ENCODE assay signal across 1 cellular context in the genomic region with DNA sequence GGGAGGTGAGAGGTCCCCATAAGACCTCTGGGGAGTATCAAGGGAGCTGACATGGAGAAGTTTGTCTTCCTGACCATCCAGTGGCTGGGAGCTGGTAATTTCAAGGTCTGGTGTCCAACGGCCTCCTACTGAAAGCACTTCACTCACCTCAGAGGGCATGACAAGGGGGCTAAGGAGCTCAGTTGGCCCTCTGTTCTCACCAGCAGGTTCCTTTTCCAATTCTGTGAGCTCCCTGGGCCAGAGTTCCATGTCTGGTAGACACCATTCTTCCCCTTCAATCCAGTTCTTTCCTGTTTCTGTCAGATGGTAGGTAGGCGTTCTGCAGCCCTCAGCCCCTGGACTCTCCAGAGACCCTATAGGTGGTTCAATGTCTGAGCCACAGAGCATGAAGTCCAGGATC.
TF ChIP-seq lines count a peak whose summit lies in the region.

No MANE protein-coding gene starts in this region.

TF ChIP-seq in GM12891, 5 proteins besides CTCF, POLR2A, EP300 and RAD21:
- TF ChIP-seq PAX5 (IDR thresholded peaks at IDR 0.05; ENCODE audit: insufficient read depth, low read length, severe bottlenecking) (no peak), POLR2AphosphoS5 (IDR thresholded peaks at IDR 0.05; ENCODE audit: low read depth, low read length) (peak; percentile 44; the same call in 1 of the 2 replicates)
